In genomic region chr19:51560339-51560738, GRCh38 we compare ENCODE assay signal across 33 cellular contexts. TPM values are rescaled to one million over a fixed set of nuclear protein-coding genes. Genes with fewer than 3 reads are reported as not detected.
A peak's percentile ranks its signal among the peaks of the same experiment; 100 is the strongest.
DNase-seq lines count a peak whose midpoint lies in the region; ATAC-seq, FAIRE-seq and TF ChIP-seq lines count a peak whose summit lies in the region.
"Had no signal": no experiment of that assay in that cellular context is flagged by ENCODE, and none has a peak within 500 bp of the region (broad histone marks: within the 10 kb centered on the region; RNA-seq: fewer than 3 reads in every experiment).

No MANE protein-coding gene starts in this region.

- H3K4me2 ChIP-seq in GM23338: no peak overlapping the region
- H3K4me2 ChIP-seq: BLaER1 had no signal

- H2AFZ ChIP-seq in GM23338: no peak overlapping the region

- H3K9me3 Mint-ChIP-seq in GM23338 (peaks cover 71% of the 10 kb centered on the region), WTC11 (no peaks in the 10 kb centered on the region)
- H3K9me3 Mint-ChIP-seq: CD14-positive monocyte had no signal

- no peaks in the 10 kb centered on the region for H3F3A ChIP-seq in GM23338 (replicated peaks; ENCODE audit: low read depth)

- H3K4me1 ChIP-seq in GM23338 (ENCODE audit: insufficient read depth): no peaks in the 10 kb centered on the region
- peaks cover 0 to 8% (median 2%) of the 10 kb centered on the region in 4 donors for H3K4me1 ChIP-seq in Peyer's patch
- H3K4me1 ChIP-seq: BE2C had no signal

- H3K36me3 ChIP-seq in GM23338 (ENCODE audit: insufficient read depth) (no peaks in the 10 kb centered on the region), bronchial epithelial cell (ENCODE audit: control insufficient read depth, insufficient read depth, low read length) (no peaks in the 10 kb centered on the region), Peyer's patch (no peaks in the 10 kb centered on the region)
- H3K36me3 ChIP-seq: BE2C, BLaER1 had no signal

- POLR2A ChIA-PET in WTC11 (lab: Charles Lee): no interaction called here

- H4K20me1 ChIP-seq in GM23338 (replicated peaks; ENCODE audit: insufficient read depth): no peaks in the 10 kb centered on the region
- H4K20me1 ChIP-seq: BLaER1 had no signal

- H3K27ac Mint-ChIP-seq in GM23338: no peak overlapping the region
- no peak overlapping the region for H3K27ac Mint-ChIP-seq in WTC11
- H3K27ac Mint-ChIP-seq: CD14-positive monocyte; CD4-positive, CD25-positive, alpha-beta regulatory T cell; CD8-positive, alpha-beta memory T cell had no signal

- H3K9me2 ChIP-seq in GM23338 (ENCODE audit: insufficient read depth): no peaks in the 10 kb centered on the region

- no peaks in the 10 kb centered on the region for H3K9me3 ChIP-seq in Peyer's patch
- H3K9me3 ChIP-seq: BE2C, BLaER1 had no signal

- H3K4me1 Mint-ChIP-seq in GM23338 (no peaks in the 10 kb centered on the region), WTC11 (no peaks in the 10 kb centered on the region)
- H3K4me1 Mint-ChIP-seq: CD4-positive, alpha-beta memory T cell; CD4-positive, CD25-positive, alpha-beta regulatory T cell; CD8-positive, alpha-beta memory T cell had no signal

- DNase-seq in GM23338 (ENCODE audit: low spot score) (peak; percentile 42), WTC11 (ENCODE audit: low spot score) (no peak), bronchial epithelial cell (ENCODE audit: low read depth) (no peak), iPS-NIHi11 (ENCODE audit: low spot score) (peak; percentile 18), Peyer's patch (no peak), NCI-H82 treated with DMSO at 0.1 percent for 48 hours (lab: John Stamatoyannopoulos, UW; ENCODE audit: unreplicated experiment) (no peak), cerebellar nuclear complex (lab: John Stamatoyannopoulos, UW) (no peak)
- DNase-seq: 8988T; ACHN; BE2C; C1 segment of cervical spinal cord; CD4-positive, alpha-beta memory T cell; CD4-positive, CD25-positive, alpha-beta regulatory T cell; CD8-positive, alpha-beta memory T cell; COR-L47; DMS 273 treated with DMSO at 0.1 percent for 48 hours; DMS153; DMS53; DMS79; DND-41; EL; GDM1 had no signal

- TF ChIP-seq CTCF in GM23338 (conservative IDR thresholded peaks at IDR 0.05; ENCODE audit: low read depth in 2 of 2): no peak
- no peak for TF ChIP-seq CTCF in WTC11 (IDR thresholded peaks at IDR 0.05)
- no peak for TF ChIP-seq CTCF in bronchial epithelial cell (IDR thresholded peaks at IDR 0.05; ENCODE audit: insufficient read depth, low read length, severe bottlenecking)
- no peak for TF ChIP-seq CTCF in Peyer's patch (IDR thresholded peaks at IDR 0.05)

- FAIRE-seq in bronchial epithelial cell (lab: Jason Lieb, UNC): peak; percentile 13
- FAIRE-seq: A204.1, GM12878, GM12892, GM18507 had no signal

- no peak overlapping the region for H3K27ac ChIP-seq in GM23338 (ENCODE audit: low read depth)
- no peak overlapping the region for H3K27ac ChIP-seq in Peyer's patch
- H3K27ac ChIP-seq: BLaER1 had no signal

- no peaks in the 10 kb centered on the region; the same call in 1 of the 3 replicates for H3K36me3 Mint-ChIP-seq in GM23338 (ENCODE audit: low read depth)
- no peaks in the 10 kb centered on the region for H3K36me3 Mint-ChIP-seq in WTC11
- H3K36me3 Mint-ChIP-seq: CD14-positive monocyte; CD4-positive, alpha-beta memory T cell; CD4-positive, CD25-positive, alpha-beta regulatory T cell had no signal

- H3K27me3 Mint-ChIP-seq in GM23338 (ENCODE audit: insufficient read depth, low read depth, poor library complexity) (peaks cover 3% of the 10 kb centered on the region), WTC11 (ENCODE audit: low read depth) (peaks cover 61% of the 10 kb centered on the region)

- H3K79me2 ChIP-seq in GM23338 (replicated peaks; ENCODE audit: insufficient read depth): no peaks in the 10 kb centered on the region

- TF ChIP-seq POLR2A in Peyer's patch (IDR thresholded peaks at IDR 0.05): no peak

- peak; percentile 40; the same call in 2 of the 3 replicates for ATAC-seq in GM23338
- ATAC-seq in WTC11: peak; percentile 67
- no peak for ATAC-seq in activated CD4-positive, CD25-positive, alpha-beta regulatory T cell treated with anti-CD3 and anti-CD28 coated beads, Interleukin-2, amount 50 U/mL, for 24 hours
- ATAC-seq: GM12878 had no signal

- CTCF ChIA-PET in WTC11 (lab: Charles Lee): interaction anchor here (1.1 kb wide), 1 partner anchor 97 kb away, joined by 5 read pairs; no protein-coding TSS in a partner anchor

- H3K4me3 Mint-ChIP-seq in GM23338 (no peak overlapping the region), WTC11 (no peak overlapping the region)
- H3K4me3 Mint-ChIP-seq: CD14-positive monocyte; CD4-positive, alpha-beta memory T cell; CD4-positive, CD25-positive, alpha-beta regulatory T cell; CD8-positive, alpha-beta memory T cell had no signal

- H3K4me3 ChIP-seq in GM23338 (no peak overlapping the region), bronchial epithelial cell (ENCODE audit: low read depth, low read length) (no peak overlapping the region), Peyer's patch (no peak overlapping the region)
- H3K4me3 ChIP-seq: BLaER1, GM12878 had no signal

- H3K27me3 ChIP-seq in GM23338 (ENCODE audit: insufficient read depth): no peaks in the 10 kb centered on the region
- no peaks in the 10 kb centered on the region for H3K27me3 ChIP-seq in bronchial epithelial cell (ENCODE audit: control insufficient read depth, insufficient read depth, low read length)
- no peaks in the 10 kb centered on the region for H3K27me3 ChIP-seq in Peyer's patch
- H3K27me3 ChIP-seq: BLaER1 had no signal

TF ChIP-seq in GM23338, 12 proteins besides CTCF, POLR2A, EP300 and RAD21 (continues in another document):
- TF ChIP-seq ETS1 (IDR thresholded peaks at IDR 0.05): no peak
- TF ChIP-seq STAT1 (IDR thresholded peaks at IDR 0.05; ENCODE audit: unreplicated experiment): no peak

TF ChIP-seq in WTC11, 78 proteins besides CTCF, POLR2A, EP300 and RAD21:
- no peak for TF ChIP-seq NFE2L1 (CRISPR knock-in tag; IDR thresholded peaks at IDR 0.05)
- no peak for TF ChIP-seq ZNF671 (CRISPR knock-in tag; IDR thresholded peaks at IDR 0.05)
- TF ChIP-seq TEAD1 (CRISPR knock-in tag; IDR thresholded peaks at IDR 0.05): no peak
- TF ChIP-seq TP53 (CRISPR knock-in tag; IDR thresholded peaks at IDR 0.05): no peak
- no peak for TF ChIP-seq CREM (CRISPR knock-in tag; IDR thresholded peaks at IDR 0.05)

RNA-seq across cellular contexts. Expression of gene ZNF175, which starts 10.7 kb away (rescaled TPM):
- 6.3 and 7.4 TPM in 2 replicates for total RNA-seq in GM23338 (2014; rRNA removed; shearing (Covaris generic))
- polyA plus RNA-seq in GM23338 (2016; fragmentation: Nextera tagmentation; extraction: Ambion mirVana): 2.3 and 5.8 TPM in 2 replicates
- 10.7 to 11.2 TPM (median 10.9 TPM) in 3 replicates for total RNA-seq in WTC11 (2021)
- 1.6 and 2.2 TPM in 2 replicates for total RNA-seq in bronchial epithelial cell
- 10 to 100 TPM; 11.9 to 27.2 (median 16.0) TPM for total RNA-seq in Peyer's patch

RNA-seq across cellular contexts. Expression of gene SIGLEC6, which starts 28.9 kb away (rescaled TPM):
- total RNA-seq in GM23338 (2014; rRNA removed; shearing (Covaris generic)): 0.16 and 0.76 TPM in 2 replicates
- polyA plus RNA-seq in GM23338 (2016; fragmentation: Nextera tagmentation; extraction: Ambion mirVana): not detected in 2 replicates
- total RNA-seq in WTC11 (2021) (0.25 to 0.57 TPM (median 0.37 TPM) in 3 replicates), bronchial epithelial cell (not detected in 2 replicates), Peyer's patch (10 to 100 TPM in 1 of 4 donors, 1 to 10 TPM in 2, not detected in 1; 2.7 to 19.8 (median 6.8) TPM)
- total RNA-seq: A673; CD4-positive, alpha-beta memory T cell; CD4-positive, CD25-positive, alpha-beta regulatory T cell; CD8-positive, alpha-beta memory T cell; Daoy; G401 had no signal
- polyA plus RNA-seq: AG04450; CD14-positive monocyte; CD4-positive, CD25-positive, alpha-beta regulatory T cell; CD8-positive, alpha-beta memory T cell had no signal

RNA-seq across cellular contexts. Expression of gene SIGLEC12, which starts 58.7 kb away (rescaled TPM):
- not detected in 2 replicates for total RNA-seq in GM23338 (2014; rRNA removed; shearing (Covaris generic))
- not detected in 2 replicates for polyA plus RNA-seq in GM23338 (2016; fragmentation: Nextera tagmentation; extraction: Ambion mirVana)
- not detected in 3 replicates for total RNA-seq in WTC11 (2021)
- not detected in 2 replicates for total RNA-seq in bronchial epithelial cell
- total RNA-seq in Peyer's patch: 1 to 10 TPM in 2 of 4 donors, not detected in 2; 2.5 to 3.3 TPM
- total RNA-seq: A673; CD4-positive, alpha-beta memory T cell; CD4-positive, CD25-positive, alpha-beta regulatory T cell; Daoy; G401 had no signal
- polyA plus RNA-seq: AG04450; CD4-positive, alpha-beta memory T cell had no signal

Comparison
In these comparisons a context has a peak if more than half of its experiments do, and no peak if none do; other contexts are left out.
1. ATAC-seq: peak in GM23338 (single experiment) and WTC11 (single experiment); none in activated CD4-positive, CD25-positive, alpha-beta regulatory T cell treated with anti-CD3 and anti-CD28 coated beads, Interleukin-2, amount 50 U/mL, for 24 hours (0 of 2).
2. DNase-seq: peak in GM23338 (single experiment) and iPS-NIHi11 (single experiment); none in WTC11 (single experiment), bronchial epithelial cell (single experiment), Peyer's patch (0 of 3), NCI-H82 treated with DMSO at 0.1 percent for 48 hours (single experiment) and cerebellar nuclear complex (0 of 2).